Comparison of ENCODE assay signal across 1 cellular context in genomic region chr6:26232950-26233607, GRCh38.
TF ChIP-seq lines count a peak whose summit lies in the region.

No MANE protein-coding gene starts in this region.

TF ChIP-seq in K562, 482 proteins besides CTCF, POLR2A, EP300 and RAD21 (continued from another document and continues in another):
- TF ChIP-seq RNF2 (IDR thresholded peaks at IDR 0.05), result 0 out of 2 replicates have a peak, but pooled peaks have one; percentile 9
- no peak for TF ChIP-seq SMC3 (conservative IDR thresholded peaks at IDR 0.05; ENCODE audit: insufficient read depth, low read depth, low read length)
- no peak for TF ChIP-seq ID3 (CRISPR knock-in tag; IDR thresholded peaks at IDR 0.05)
- no peak for TF ChIP-seq ID3 (tag; IDR thresholded peaks at IDR 0.05)
- no peak for TF ChIP-seq U2AF2 (optimal IDR thresholded peaks at IDR 0.05; ENCODE audit: low read depth, low read length)
- TF ChIP-seq PPARD (CRISPR knock-in tag; IDR thresholded peaks at IDR 0.05), result no peak
- no peak for TF ChIP-seq PHF8 (IDR thresholded peaks at IDR 0.05; ENCODE audit: borderline replicate concordance, low read length)
- TF ChIP-seq HNRNPL (IDR thresholded peaks at IDR 0.05; ENCODE audit: low read depth, low read length), result peak; percentile 48; the same call in 1 of the 2 replicates
- TF ChIP-seq, protein P1, sequence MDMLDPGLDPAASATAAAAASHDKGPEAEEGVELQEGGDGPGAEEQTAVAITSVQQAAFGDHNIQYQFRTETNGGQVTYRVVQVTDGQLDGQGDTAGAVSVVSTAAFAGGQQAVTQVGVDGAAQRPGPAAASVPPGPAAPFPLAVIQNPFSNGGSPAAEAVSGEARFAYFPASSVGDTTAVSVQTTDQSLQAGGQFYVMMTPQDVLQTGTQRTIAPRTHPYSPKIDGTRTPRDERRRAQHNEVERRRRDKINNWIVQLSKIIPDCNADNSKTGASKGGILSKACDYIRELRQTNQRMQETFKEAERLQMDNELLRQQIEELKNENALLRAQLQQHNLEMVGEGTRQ (CRISPR knock-in tag; IDR thresholded peaks at IDR 0.05), result no peak
- TF ChIP-seq ZNF174 (CRISPR knock-in tag; IDR thresholded peaks at IDR 0.05), result no peak
- TF ChIP-seq ZFP36 (IDR thresholded peaks at IDR 0.05; ENCODE audit: low read depth, low read length, partially characterized antibody), result no peak
- TF ChIP-seq HDAC3 (IDR thresholded peaks at IDR 0.05; ENCODE audit: borderline replicate concordance, partially characterized antibody), result no peak
- no peak for TF ChIP-seq ZNF311 (CRISPR knock-in tag; IDR thresholded peaks at IDR 0.05)
- 0 out of 2 replicates have a peak, but pooled peaks have one; percentile 7 for TF ChIP-seq SUPT5H (IDR thresholded peaks at IDR 0.05)
- no peak for TF ChIP-seq ZKSCAN3 (CRISPR knock-in tag; IDR thresholded peaks at IDR 0.05)
- no peak for TF ChIP-seq NUFIP1 (IDR thresholded peaks at IDR 0.05; ENCODE audit: partially characterized antibody)
- TF ChIP-seq KLF16 (IDR thresholded peaks at IDR 0.05), result no peak
- TF ChIP-seq PHF20 (IDR thresholded peaks at IDR 0.05; ENCODE audit: partially characterized antibody), result peak; percentile 28
- TF ChIP-seq NR2C2 (CRISPR knock-in tag; IDR thresholded peaks at IDR 0.05), result no peak
- TF ChIP-seq NR2C2 (tag; IDR thresholded peaks at IDR 0.05), result no peak
- TF ChIP-seq CHD2 (IDR thresholded peaks at IDR 0.05; ENCODE audit: low read depth, low read length), result no peak
- no peak for TF ChIP-seq ZNF239 (CRISPR knock-in tag; IDR thresholded peaks at IDR 0.05)
- TF ChIP-seq, protein P2, sequence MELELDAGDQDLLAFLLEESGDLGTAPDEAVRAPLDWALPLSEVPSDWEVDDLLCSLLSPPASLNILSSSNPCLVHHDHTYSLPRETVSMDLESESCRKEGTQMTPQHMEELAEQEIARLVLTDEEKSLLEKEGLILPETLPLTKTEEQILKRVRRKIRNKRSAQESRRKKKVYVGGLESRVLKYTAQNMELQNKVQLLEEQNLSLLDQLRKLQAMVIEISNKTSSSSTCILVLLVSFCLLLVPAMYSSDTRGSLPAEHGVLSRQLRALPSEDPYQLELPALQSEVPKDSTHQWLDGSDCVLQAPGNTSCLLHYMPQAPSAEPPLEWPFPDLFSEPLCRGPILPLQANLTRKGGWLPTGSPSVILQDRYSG (tag; conservative IDR thresholded peaks at IDR 0.05; ENCODE audit: low read depth), result no peak
- no peak for TF ChIP-seq KDM2B (CRISPR knock-in tag; IDR thresholded peaks at IDR 0.05)
- TF ChIP-seq CHD1 (IDR thresholded peaks at IDR 0.05; ENCODE audit: low read length), result no peak
- peak; percentile 77 for TF ChIP-seq PTBP1 (IDR thresholded peaks at IDR 0.05; ENCODE audit: low read depth, low read length)
- TF ChIP-seq, protein P3, sequence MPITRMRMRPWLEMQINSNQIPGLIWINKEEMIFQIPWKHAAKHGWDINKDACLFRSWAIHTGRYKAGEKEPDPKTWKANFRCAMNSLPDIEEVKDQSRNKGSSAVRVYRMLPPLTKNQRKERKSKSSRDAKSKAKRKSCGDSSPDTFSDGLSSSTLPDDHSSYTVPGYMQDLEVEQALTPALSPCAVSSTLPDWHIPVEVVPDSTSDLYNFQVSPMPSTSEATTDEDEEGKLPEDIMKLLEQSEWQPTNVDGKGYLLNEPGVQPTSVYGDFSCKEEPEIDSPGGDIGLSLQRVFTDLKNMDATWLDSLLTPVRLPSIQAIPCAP (CRISPR knock-in tag; IDR thresholded peaks at IDR 0.05; ENCODE audit: borderline replicate concordance), result no peak
- 0 out of 4 replicates have a peak, but pooled peaks of 1 of the 2 experiments have one; percentile 40 for TF ChIP-seq SIN3A (IDR thresholded peaks at IDR 0.05; ENCODE audit: borderline replicate concordance in 2 of 2, control insufficient read depth in 1 of 2, low read depth in 2 of 2, low read length in 2 of 2)
- TF ChIP-seq TRIM28 (IDR thresholded peaks at IDR 0.05), result no peak
- TF ChIP-seq NR2F6 (CRISPR knock-in tag; IDR thresholded peaks at IDR 0.05), result no peak
- TF ChIP-seq, protein P4, sequence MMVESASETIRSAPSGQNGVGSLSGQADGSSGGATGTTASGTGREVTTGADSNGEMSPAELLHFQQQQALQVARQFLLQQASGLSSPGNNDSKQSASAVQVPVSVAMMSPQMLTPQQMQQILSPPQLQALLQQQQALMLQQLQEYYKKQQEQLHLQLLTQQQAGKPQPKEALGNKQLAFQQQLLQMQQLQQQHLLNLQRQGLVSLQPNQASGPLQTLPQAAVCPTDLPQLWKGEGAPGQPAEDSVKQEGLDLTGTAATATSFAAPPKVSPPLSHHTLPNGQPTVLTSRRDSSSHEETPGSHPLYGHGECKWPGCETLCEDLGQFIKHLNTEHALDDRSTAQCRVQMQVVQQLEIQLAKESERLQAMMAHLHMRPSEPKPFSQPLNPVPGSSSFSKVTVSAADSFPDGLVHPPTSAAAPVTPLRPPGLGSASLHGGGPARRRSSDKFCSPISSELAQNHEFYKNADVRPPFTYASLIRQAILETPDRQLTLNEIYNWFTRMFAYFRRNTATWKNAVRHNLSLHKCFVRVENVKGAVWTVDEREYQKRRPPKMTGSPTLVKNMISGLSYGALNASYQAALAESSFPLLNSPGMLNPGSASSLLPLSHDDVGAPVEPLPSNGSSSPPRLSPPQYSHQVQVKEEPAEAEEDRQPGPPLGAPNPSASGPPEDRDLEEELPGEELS (CRISPR knock-in tag; IDR thresholded peaks at IDR 0.05; ENCODE audit: borderline replicate concordance), result no peak
- TF ChIP-seq DMBX1 (CRISPR knock-in tag; IDR thresholded peaks at IDR 0.05; ENCODE audit: borderline replicate concordance), result no peak
- no peak for TF ChIP-seq THRB (CRISPR knock-in tag; conservative IDR thresholded peaks at IDR 0.05)
- no peak for TF ChIP-seq DPF2 (IDR thresholded peaks at IDR 0.05)
- TF ChIP-seq CHD4 (IDR thresholded peaks at IDR 0.05; ENCODE audit: insufficient read depth, insufficient replicate concordance, low read depth, low read length, poor library complexity, severe bottlenecking), result no peak
- TF ChIP-seq GTF2B (IDR thresholded peaks at IDR 0.05; ENCODE audit: extremely low read depth, insufficient read length), result no peak
- no peak for TF ChIP-seq SRSF1 (IDR thresholded peaks at IDR 0.05; ENCODE audit: low read depth, low read length)
- TF ChIP-seq, protein P5, sequence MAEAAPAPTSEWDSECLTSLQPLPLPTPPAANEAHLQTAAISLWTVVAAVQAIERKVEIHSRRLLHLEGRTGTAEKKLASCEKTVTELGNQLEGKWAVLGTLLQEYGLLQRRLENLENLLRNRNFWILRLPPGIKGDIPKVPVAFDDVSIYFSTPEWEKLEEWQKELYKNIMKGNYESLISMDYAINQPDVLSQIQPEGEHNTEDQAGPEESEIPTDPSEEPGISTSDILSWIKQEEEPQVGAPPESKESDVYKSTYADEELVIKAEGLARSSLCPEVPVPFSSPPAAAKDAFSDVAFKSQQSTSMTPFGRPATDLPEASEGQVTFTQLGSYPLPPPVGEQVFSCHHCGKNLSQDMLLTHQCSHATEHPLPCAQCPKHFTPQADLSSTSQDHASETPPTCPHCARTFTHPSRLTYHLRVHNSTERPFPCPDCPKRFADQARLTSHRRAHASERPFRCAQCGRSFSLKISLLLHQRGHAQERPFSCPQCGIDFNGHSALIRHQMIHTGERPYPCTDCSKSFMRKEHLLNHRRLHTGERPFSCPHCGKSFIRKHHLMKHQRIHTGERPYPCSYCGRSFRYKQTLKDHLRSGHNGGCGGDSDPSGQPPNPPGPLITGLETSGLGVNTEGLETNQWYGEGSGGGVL (CRISPR knock-in tag; IDR thresholded peaks at IDR 0.05), result no peak
- no peak for TF ChIP-seq CEBPG (CRISPR knock-in tag; IDR thresholded peaks at IDR 0.05)
- TF ChIP-seq CEBPG (tag; conservative IDR thresholded peaks at IDR 0.05 in 1 of 2, IDR thresholded peaks at IDR 0.05 in 1 of 2), result no peak
- no peak for TF ChIP-seq ZFPM2 (CRISPR knock-in tag; IDR thresholded peaks at IDR 0.05)
- TF ChIP-seq TBL1XR1 (IDR thresholded peaks at IDR 0.05; ENCODE audit: low read length in 2 of 2), result no peak
- TF ChIP-seq ZNF586 (CRISPR knock-in tag; conservative IDR thresholded peaks at IDR 0.05), result no peak
- no peak for TF ChIP-seq ZNF449 (CRISPR knock-in tag; IDR thresholded peaks at IDR 0.05)
- TF ChIP-seq ZBTB2 (IDR thresholded peaks at IDR 0.05), result no peak
- TF ChIP-seq ARNT (IDR thresholded peaks at IDR 0.05), result no peak
- no peak for TF ChIP-seq SP2 (IDR thresholded peaks at IDR 0.05; ENCODE audit: extremely low read depth, low read depth, low read length, poor library complexity, severe bottlenecking)
- TF ChIP-seq RBM25 (IDR thresholded peaks at IDR 0.05; ENCODE audit: low read depth, low read length, severe bottlenecking), result peak; percentile 7
- no peak for TF ChIP-seq ZNF589 (CRISPR knock-in tag; IDR thresholded peaks at IDR 0.05; ENCODE audit: low read depth)
- no peak for TF ChIP-seq PHTF2 (CRISPR knock-in tag; IDR thresholded peaks at IDR 0.05)
- TF ChIP-seq BRF1 (IDR thresholded peaks at IDR 0.05; ENCODE audit: borderline replicate concordance, extremely low read depth, insufficient read length), result no peak
- no peak for TF ChIP-seq TCF3 (CRISPR knock-in tag; IDR thresholded peaks at IDR 0.05)
- TF ChIP-seq ETS2 (tag; IDR thresholded peaks at IDR 0.05; ENCODE audit: borderline replicate concordance, poor library complexity, severe bottlenecking), result no peak
- 0 out of 2 replicates have a peak, but pooled peaks have one; percentile 6 for TF ChIP-seq POLR2AphosphoS5 (IDR thresholded peaks at IDR 0.05; ENCODE audit: control insufficient read depth, insufficient read depth, low read depth, low read length)
- TF ChIP-seq MCM7 (IDR thresholded peaks at IDR 0.05), result no peak
- no peak for TF ChIP-seq TOE1 (IDR thresholded peaks at IDR 0.05; ENCODE audit: borderline replicate concordance)
- TF ChIP-seq TOE1 (CRISPR knock-in tag; IDR thresholded peaks at IDR 0.05; ENCODE audit: borderline replicate concordance, low read depth), result no peak
- no peak for TF ChIP-seq SRSF7 (optimal IDR thresholded peaks at IDR 0.05; ENCODE audit: low read depth, low read length)
- TF ChIP-seq C11orf30 (IDR thresholded peaks at IDR 0.05; ENCODE audit: low read depth), result no peak
- TF ChIP-seq, protein P6, sequence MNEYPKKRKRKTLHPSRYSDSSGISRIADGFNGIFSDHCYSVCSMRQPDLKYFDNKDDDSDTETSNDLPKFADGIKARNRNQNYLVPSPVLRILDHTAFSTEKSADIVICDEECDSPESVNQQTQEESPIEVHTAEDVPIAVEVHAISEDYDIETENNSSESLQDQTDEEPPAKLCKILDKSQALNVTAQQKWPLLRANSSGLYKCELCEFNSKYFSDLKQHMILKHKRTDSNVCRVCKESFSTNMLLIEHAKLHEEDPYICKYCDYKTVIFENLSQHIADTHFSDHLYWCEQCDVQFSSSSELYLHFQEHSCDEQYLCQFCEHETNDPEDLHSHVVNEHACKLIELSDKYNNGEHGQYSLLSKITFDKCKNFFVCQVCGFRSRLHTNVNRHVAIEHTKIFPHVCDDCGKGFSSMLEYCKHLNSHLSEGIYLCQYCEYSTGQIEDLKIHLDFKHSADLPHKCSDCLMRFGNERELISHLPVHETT (CRISPR knock-in tag; conservative IDR thresholded peaks at IDR 0.05 in 1 of 2, IDR thresholded peaks at IDR 0.05 in 1 of 2), result no peak
- no peak; the same call in 1 of the 2 replicates for TF ChIP-seq L3MBTL2 (IDR thresholded peaks at IDR 0.05)
